16 cellular contexts compared by ENCODE assay signal in genomic region chr2:98900721-98901120, GRCh38. TPM values are rescaled to one million over a fixed set of nuclear protein-coding genes. Genes with fewer than 3 reads are reported as not detected.
"Had no signal": no experiment of that assay in that cellular context is flagged by ENCODE, and none has a peak within 500 bp of the region (broad histone marks: within the 10 kb centered on the region; RNA-seq: fewer than 3 reads in every experiment).

No MANE protein-coding gene starts in this region.

- H3K27me3 ChIP-seq: cardiac muscle cell, neural progenitor cell, ovary, SJSA1, transverse colon had no signal

- H3K9ac ChIP-seq: neural progenitor cell had no signal

- H3K36me3 ChIP-seq: cardiac muscle cell, left ventricle myocardium inferior, neural progenitor cell, ovary, SJSA1, transverse colon had no signal

- H3K9me3 ChIP-seq: left ventricle myocardium inferior, ovary, SJSA1, transverse colon had no signal

- H3K4me3 ChIP-seq: cardiac muscle cell, left ventricle myocardium inferior, neural progenitor cell, ovary, SJSA1, transverse colon had no signal

- H3K27ac ChIP-seq: cardiac muscle cell, left ventricle myocardium inferior, neural progenitor cell, ovary, SJSA1, transverse colon had no signal

- H3K4me1 ChIP-seq: left ventricle myocardium inferior, neural progenitor cell, SJSA1, transverse colon had no signal

- DNase-seq: activated CD4-positive, alpha-beta T cell treated with anti-CD3 and anti-CD28 coated beads for 1 hour; activated CD4-positive, alpha-beta T cell treated with anti-CD3 and anti-CD28 coated beads, Interleukin-2, amount 50 U/mL, for 4 hours; activated naive CD4-positive, alpha-beta T cell treated with Interleukin-2 at 50 U/mL for 16 hours; activated naive CD8-positive, alpha-beta T cell treated with anti-CD3 and anti-CD28 coated beads, Interleukin-2, amount 10 ng/mL, durations not matched to agents 7 days and 5 days; activated T-cell treated with anti-CD3 and anti-CD28 coated beads, Interleukin-2, amount 50 U/mL, for 24 hours; amygdala; effector memory CD8-positive, alpha-beta T cell; foreskin fibroblast; hippocampal formation; left ventricle myocardium inferior; ovary; stimulated activated naive CD8-positive, alpha-beta T cell treated with anti-CD3 and anti-CD28 coated beads, Interleukin-15, Interleukin-2, amounts not matched to agents 100 U/mL and 50 U/mL, for 24 hours; transverse colon had no signal

- ATAC-seq: effector memory CD8-positive, alpha-beta T cell; stimulated activated naive CD8-positive, alpha-beta T cell treated with anti-CD3 and anti-CD28 coated beads, Interleukin-15, Interleukin-2, amounts not matched to agents 100 U/mL and 50 U/mL, for 24 hours had no signal

RNA-seq across cellular contexts. Expression of gene CRACDL, which starts 35.3 kb away (rescaled TPM):
- total RNA-seq: SJSA1 had no signal
